22 cellular contexts compared by ENCODE assay signal in genomic region chr11:115060840-115061239, GRCh38.
"Had no signal": no experiment of that assay in that cellular context is flagged by ENCODE, and none has a peak within 500 bp of the region (broad histone marks: within the 10 kb centered on the region; RNA-seq: fewer than 3 reads in every experiment).

No MANE protein-coding gene starts in this region.

- H3K9me3 ChIP-seq: SJSA1 had no signal

- DNase-seq: IMR-90, Karpas-422, KG1, NCI-H1092, NCI-H1105 treated with DMSO at 0.1 percent for 48 hours, NCI-H1417 treated with DMSO at 0.1 percent for 48 hours, NCI-H146, NCI-H187 treated with DMSO at 0.1 percent for 48 hours, NCI-H2029 treated with DMSO at 0.1 percent for 48 hours, NCI-H2171 treated with DMSO at 0.1 percent for 48 hours, NCI-H345, NCI-H446 treated with DMSO at 0.1 percent for 48 hours, NCI-H510A treated with DMSO at 0.1 percent for 48 hours, NCI-H526 treated with DMSO at 0.1 percent for 48 hours, NCI-H748 treated with DMSO at 0.1 percent for 48 hours, Right ventricle myocardium superior, RPMI8226, SIG-M5 had no signal

- H3K4me3 ChIP-seq: MG63, SJSA1, SK-N-MC had no signal

- H3K27ac ChIP-seq: SJSA1, SK-N-MC had no signal

- H3K4me1 ChIP-seq: SJSA1 had no signal

- ATAC-seq: HepG2 had no signal

- H3K36me3 ChIP-seq: MG63, SJSA1 had no signal

- H3K27me3 ChIP-seq: MG63, SJSA1 had no signal
